ENCODE assay signal across 1 cellular context in the genomic region with DNA sequence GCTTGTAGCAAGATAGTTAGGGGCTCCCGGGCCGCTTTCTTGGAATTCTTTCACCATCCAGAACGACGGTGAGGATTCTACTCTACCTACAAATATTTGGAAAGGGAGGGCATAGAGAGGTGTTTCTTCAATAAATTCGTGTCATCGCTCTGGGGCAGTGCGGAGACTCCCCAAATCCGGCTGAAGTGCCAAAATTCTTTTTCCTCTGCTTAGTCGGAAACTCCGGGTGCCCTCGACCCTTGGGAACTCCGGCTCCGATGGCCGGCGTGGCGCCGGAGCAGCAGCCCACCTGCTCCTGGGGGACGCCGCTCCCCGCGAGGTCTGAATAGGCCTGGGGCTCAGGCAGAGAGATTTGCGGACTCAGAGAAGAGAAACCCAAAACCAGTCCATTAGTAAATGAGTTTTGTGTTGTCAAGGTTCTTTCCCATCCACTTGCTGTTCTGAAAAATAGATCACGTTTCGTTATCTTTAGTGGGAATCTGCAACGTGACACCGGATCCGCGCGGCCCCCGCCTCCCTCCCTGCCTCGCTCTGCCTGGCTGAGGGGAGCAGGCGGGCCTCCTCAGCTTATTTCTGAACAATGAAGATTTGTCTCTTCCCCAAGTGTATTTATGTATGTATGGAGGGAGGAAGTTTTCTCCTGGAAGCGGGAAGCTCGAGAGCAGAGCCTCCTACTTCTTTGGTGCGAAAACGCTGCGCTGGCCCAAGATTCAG.
TF ChIP-seq lines count a peak whose summit lies in the region.

No MANE protein-coding gene starts in this region.

TF ChIP-seq in H1, 55 proteins besides CTCF, POLR2A, EP300 and RAD21 (continued from another document):
- 0 out of 2 replicates have a peak, but pooled peaks have one; percentile 83 for TF ChIP-seq CBX8 (IDR thresholded peaks at IDR 0.05; ENCODE audit: borderline replicate concordance, low read depth, low read length)
